In genomic region chr20:43681468-43681942, GRCh38 we compare ENCODE assay signal across 10 cellular contexts. TPM values are rescaled to one million over a fixed set of nuclear protein-coding genes. Genes with fewer than 3 reads are reported as not detected.
DNase-seq lines count a peak whose midpoint lies in the region; ATAC-seq and TF ChIP-seq lines count a peak whose summit lies in the region.
"Had no signal": no experiment of that assay in that cellular context is flagged by ENCODE, and none has a peak within 500 bp of the region (broad histone marks: within the 10 kb centered on the region; RNA-seq: fewer than 3 reads in every experiment).

No MANE protein-coding gene starts in this region.

- no peak overlapping the region for H3K4me3 Mint-ChIP-seq in CD14-positive monocyte

- TF ChIP-seq CTCF in CD14-positive monocyte (IDR thresholded peaks at IDR 0.05) (no peak), PC-3 (conservative IDR thresholded peaks at IDR 0.05; ENCODE audit: low read depth, low read length) (peak; percentile 30; the same call in 1 of the 2 replicates)

- no peak overlapping the region for H3K9ac ChIP-seq in PC-3 (ENCODE audit: low read length)

- H2AFZ ChIP-seq in PC-3 (ENCODE audit: low read length) = no peak overlapping the region

- peaks cover 1% of the 10 kb centered on the region for H3K4me1 Mint-ChIP-seq in CD14-positive monocyte

- H3K4me1 ChIP-seq in PC-3 (ENCODE audit: insufficient read depth, low read length) = no peaks in the 10 kb centered on the region
- no peaks in the 10 kb centered on the region for H3K4me1 ChIP-seq in effector memory CD4-positive, alpha-beta T cell (ENCODE audit: control insufficient read depth, insufficient read depth, low read length, poor library complexity, severe bottlenecking)

- no peak overlapping the region for H3K27ac ChIP-seq in PC-3 (ENCODE audit: low read length)
- no peak overlapping the region for H3K27ac ChIP-seq in effector memory CD4-positive, alpha-beta T cell (ENCODE audit: insufficient read depth, low read length, poor library complexity, severe bottlenecking)

- H3K4me3 ChIP-seq in PC-3 (ENCODE audit: low read length) = no peak overlapping the region
- no peak overlapping the region for H3K4me3 ChIP-seq in effector memory CD4-positive, alpha-beta T cell (ENCODE audit: insufficient read depth, low read depth, low read length, poor library complexity, severe bottlenecking)

- H3K79me2 ChIP-seq in PC-3 (ENCODE audit: low read length) = peaks cover 9% of the 10 kb centered on the region; the same call in 1 of the 2 replicates

- peak overlapping the region in 4 of 7 donors; percentile 3 to 61 (median 44) for H3K27ac Mint-ChIP-seq in CD14-positive monocyte

- intact Hi-C loops in CD14-positive monocyte (cut with micrococcal nuclease) (no loop called here), PC-3 (cut with micrococcal nuclease) (no loop called here), sciatic nerve (cut with DNase I) (no loop called here)

- ATAC-seq in GM19023 (IDR thresholded peaks at IDR 0.05; ENCODE audit: unreplicated experiment) (peak; percentile 25), HG03103 (IDR thresholded peaks at IDR 0.05; ENCODE audit: low read depth, unreplicated experiment) (peak; percentile 15), PC-3 (0 out of 2 replicates have a peak, but pooled peaks have one; percentile 24), sciatic nerve (peak; percentile 59)
- ATAC-seq: HCT116 had no signal

- peaks cover 0 to 1% (median 0%) of the 10 kb centered on the region in 7 donors for H3K9me3 Mint-ChIP-seq in CD14-positive monocyte
- H3K9me3 Mint-ChIP-seq: naive thymus-derived CD8-positive, alpha-beta T cell had no signal

- DNase-seq in CD14-positive monocyte (ENCODE audit: low spot score) = no peak
- DNase-seq in PC-3 = no peak
- no peak for DNase-seq in sciatic nerve (ENCODE audit: low spot score)
- no peak for DNase-seq in effector memory CD4-positive, alpha-beta T cell
- no peak for DNase-seq in central memory CD4-positive, alpha-beta T cell
- no peak for DNase-seq in stimulated activated CD8-positive, alpha-beta memory T cell treated with anti-CD3 and anti-CD28 coated beads, Interleukin-4, amount 100 ng/mL, for 48 hours

- no peaks in the 10 kb centered on the region for H3K27me3 Mint-ChIP-seq in CD14-positive monocyte (ENCODE audit: low read depth in 3 of 3)

- H3K36me3 Mint-ChIP-seq in CD14-positive monocyte = peaks cover 26 to 52% of the 10 kb centered on the region in 2 donors
- H3K36me3 Mint-ChIP-seq: naive thymus-derived CD8-positive, alpha-beta T cell had no signal

- H3F3A ChIP-seq in PC-3 (ENCODE audit: low read length, unreplicated experiment) = no peaks in the 10 kb centered on the region

- BruUV-seq in PC-3 (replicated peaks; lab: Mats Ljungman, UMichigan) = no TSS peak

- H3K36me3 ChIP-seq in PC-3 (ENCODE audit: low read depth, low read length) = peaks cover 24% of the 10 kb centered on the region
- H3K36me3 ChIP-seq in effector memory CD4-positive, alpha-beta T cell (ENCODE audit: control insufficient read depth, insufficient read depth, low read length) = no peaks in the 10 kb centered on the region

- POLR2A ChIA-PET in PC-3 (lab: Charles Lee; ENCODE audit: unreplicated experiment) = no interaction called here

- H3K27me3 ChIP-seq in PC-3 (ENCODE audit: low read length) = no peaks in the 10 kb centered on the region
- H3K27me3 ChIP-seq in effector memory CD4-positive, alpha-beta T cell (replicated peaks; ENCODE audit: control insufficient read depth, insufficient read depth, low read length, poor library complexity, severe bottlenecking) = no peaks in the 10 kb centered on the region

- no peaks in the 10 kb centered on the region for H4K20me1 ChIP-seq in PC-3 (ENCODE audit: low read length)

- CTCF ChIA-PET in PC-3 (lab: Charles Lee) = no interaction called here

- no peaks in the 10 kb centered on the region for H3K9me2 ChIP-seq in PC-3 (replicated peaks; ENCODE audit: low read length)

- no peak overlapping the region for H3K4me2 ChIP-seq in PC-3 (ENCODE audit: low read length)

- no peaks in the 10 kb centered on the region for H3K9me3 ChIP-seq in PC-3 (ENCODE audit: low read length)
- no peaks in the 10 kb centered on the region for H3K9me3 ChIP-seq in effector memory CD4-positive, alpha-beta T cell (ENCODE audit: control insufficient read depth, low read length)

RNA-seq across cellular contexts. Expression of gene MYBL2, which starts 14.6 kb away (rescaled TPM):
- polyA plus RNA-seq in CD14-positive monocyte = under 1 TPM; 0.08 to 0.10 TPM
- total RNA-seq in PC-3 (2014; rRNA removed) (95.9 and 103 TPM in 2 replicates), sciatic nerve (0.40 TPM)

RNA-seq across cellular contexts. Expression of gene GTSF1L, which starts 45.3 kb away (rescaled TPM):
- not detected for polyA plus RNA-seq in CD14-positive monocyte
- total RNA-seq in PC-3 (2014; rRNA removed) (0.52 TPM in 1 of 2 replicates, not detected in the other), sciatic nerve (not detected)

Comparison
In these comparisons a context has a peak if more than half of its experiments do, and no peak if none do; other contexts are left out.
1. RNA of gene MYBL2, which starts 14.6 kb away (total RNA-seq): 95.9 to 103 TPM in PC-3; 0.40 TPM in sciatic nerve (single experiment); every median in the first group is over 10 times any median in the second.
2. Peak in every context shown above with its lines, with median percentiles within 50 percentile points of each other: ATAC-seq.